Comparison of ENCODE assay signal across 31 cellular contexts in genomic region chr1:20075345-20075744, GRCh38. TPM values are rescaled to one million over a fixed set of nuclear protein-coding genes. Genes with fewer than 3 reads are reported as not detected.
"Had no signal": no experiment of that assay in that cellular context is flagged by ENCODE, and none has a peak within 500 bp of the region (broad histone marks: within the 10 kb centered on the region; RNA-seq: fewer than 3 reads in every experiment).

No MANE protein-coding gene starts in this region.

- ATAC-seq: natural killer cell; psoas muscle; sciatic nerve; stimulated activated effector memory CD8-positive, alpha-beta T cell treated with anti-CD3 and anti-CD28 coated beads, Interleukin-12 subunit alpha, Interleukin-12 subunit beta, amount 100 ng/mL, for 72 hours had no signal

- H3K27ac Mint-ChIP-seq: natural killer cell; stimulated activated effector memory CD8-positive, alpha-beta T cell treated with anti-CD3 and anti-CD28 coated beads, Interleukin-12 subunit alpha, Interleukin-12 subunit beta, amount 100 ng/mL, for 72 hours; stimulated activated naive CD8-positive, alpha-beta T cell treated with anti-CD3 and anti-CD28 coated beads, Interleukin-15, Interleukin-2, amounts not matched to agents 100 ng/mL and 50 ng/mL, for 24 hours had no signal

- H3K4me1 ChIP-seq: psoas muscle, tibial nerve had no signal

- H3K4me3 Mint-ChIP-seq: immature natural killer cell; natural killer cell; stimulated activated effector memory CD8-positive, alpha-beta T cell treated with anti-CD3 and anti-CD28 coated beads, Interleukin-12 subunit alpha, Interleukin-12 subunit beta, amount 100 ng/mL, for 72 hours; stimulated activated naive CD8-positive, alpha-beta T cell treated with anti-CD3 and anti-CD28 coated beads, Interleukin-15, Interleukin-2, amounts not matched to agents 100 ng/mL and 50 ng/mL, for 24 hours had no signal

- H3K9me3 Mint-ChIP-seq: natural killer cell; stimulated activated effector memory CD8-positive, alpha-beta T cell treated with anti-CD3 and anti-CD28 coated beads, Interleukin-12 subunit alpha, Interleukin-12 subunit beta, amount 100 ng/mL, for 72 hours; stimulated activated naive CD8-positive, alpha-beta T cell treated with anti-CD3 and anti-CD28 coated beads, Interleukin-15, Interleukin-2, amounts not matched to agents 100 ng/mL and 50 ng/mL, for 24 hours had no signal

- H3K36me3 ChIP-seq: gastroesophageal sphincter, ovary, thoracic aorta, tibial nerve, upper lobe of left lung had no signal

- DNase-seq: central memory CD4-positive, alpha-beta T cell; dorsolateral prefrontal cortex; effector CD4-positive, alpha-beta T cell; foreskin fibroblast; heart right ventricle; immature natural killer cell; islet precursor cell; mesendoderm; natural killer cell; occipital lobe; posterior cingulate gyrus; psoas muscle; stimulated activated CD4-positive, alpha-beta T cell treated with anti-CD3 and anti-CD28 coated beads, Interleukin-2, amount 100 ng/mL, for 24 hours; stimulated activated CD4-positive, alpha-beta T cell treated with anti-CD3 and anti-CD28 coated beads, Interleukin-4, amount 100 ng/mL, for 24 hours; upper lobe of left lung had no signal

- H3K36me3 Mint-ChIP-seq: natural killer cell; stimulated activated effector memory CD8-positive, alpha-beta T cell treated with anti-CD3 and anti-CD28 coated beads, Interleukin-12 subunit alpha, Interleukin-12 subunit beta, amount 100 ng/mL, for 72 hours had no signal

- H3K27me3 ChIP-seq: gastroesophageal sphincter, ovary, upper lobe of left lung had no signal

- H3K9me3 ChIP-seq: gastroesophageal sphincter, heart right ventricle, ovary, psoas muscle, thoracic aorta, tibial nerve, upper lobe of left lung had no signal

- FAIRE-seq: colon, urothelium cell line had no signal

- H3K4me3 ChIP-seq: dorsolateral prefrontal cortex, gastroesophageal sphincter, heart right ventricle, ovary, psoas muscle, thoracic aorta, tibial nerve, upper lobe of left lung had no signal

- H3K27ac ChIP-seq: dorsolateral prefrontal cortex, ovary, psoas muscle, thoracic aorta, tibial nerve, upper lobe of left lung had no signal

RNA-seq across cellular contexts. Expression of gene PLA2G5, which starts 5.4 kb away (rescaled TPM):
- total RNA-seq: cerebellum, mononuclear cell, natural killer cell, renal cortical epithelial cell had no signal
- polyA plus RNA-seq: immature natural killer cell, neural cell had no signal

RNA-seq across cellular contexts. Expression of gene PLA2G2D, which starts 44.0 kb away (rescaled TPM):
- total RNA-seq: cerebellum, gastroesophageal sphincter, lower leg skin, lung microvascular endothelial cell, mononuclear cell, natural killer cell, occipital lobe, psoas muscle, renal cortical epithelial cell, sciatic nerve, skeletal muscle tissue, thoracic aorta, tibial nerve had no signal
- polyA plus RNA-seq: heart right ventricle, immature natural killer cell, neural cell, psoas muscle had no signal
